In genomic region chr22:24760708-24761306, GRCh38 we compare ENCODE assay signal across 28 cellular contexts. TPM values are rescaled to one million over a fixed set of nuclear protein-coding genes. Genes with fewer than 3 reads are reported as not detected.
DNase-seq lines count a peak whose midpoint lies in the region; FAIRE-seq and TF ChIP-seq lines count a peak whose summit lies in the region.
"Had no signal": no experiment of that assay in that cellular context is flagged by ENCODE, and none has a peak within 500 bp of the region (broad histone marks: within the 10 kb centered on the region; RNA-seq: fewer than 3 reads in every experiment).

No MANE protein-coding gene starts in this region.

- TF ChIP-seq POLR2A in H1 (IDR thresholded peaks at IDR 0.05; ENCODE audit: control extremely low read depth in 1 of 2, low read depth in 2 of 2, low read length in 2 of 2) = no peak

- H2BK20ac ChIP-seq in H1 (ENCODE audit: low read length) = 0 out of 2 replicates have a peak overlapping the region, but pooled peaks have one; percentile 13

- no peaks in the 10 kb centered on the region for H3K4me1 ChIP-seq in HEK293 (ENCODE audit: control insufficient read depth, insufficient read depth, low read length)
- peaks cover 0 to 11% (median 5%) of the 10 kb centered on the region in 4 experiments; a peak in 6 of 7 replicates for H3K4me1 ChIP-seq in H1 (replicated peaks in 1 of 4; ENCODE audit: control insufficient read depth in 3 of 4, insufficient read depth in 4 of 4, low read length in 3 of 4)
- H3K4me1 ChIP-seq: Caco-2, SJSA1 had no signal

- H4K91ac ChIP-seq in H1 (replicated peaks; ENCODE audit: insufficient read length, low read length) = no peak overlapping the region

- no peak for TF ChIP-seq RAD21 in H1 (IDR thresholded peaks at IDR 0.05 in 1 of 2, conservative IDR thresholded peaks at IDR 0.05 in 1 of 2; ENCODE audit: low read depth in 2 of 2, low read length in 2 of 2)

- H3K9ac ChIP-seq in H1 (replicated peaks in 1 of 4; ENCODE audit: extremely low read depth in 1 of 4, low read depth in 3 of 4, low read length in 3 of 4) = no peak overlapping the region
- H3K9ac ChIP-seq: KMS-11 had no signal

- H3K9me3 ChIP-seq in HEK293 (ENCODE audit: control insufficient read depth, insufficient read depth, low read depth, low read length) (no peaks in the 10 kb centered on the region), H1 (ENCODE audit: insufficient read depth in 2 of 2, low read depth in 1 of 2, low read length in 1 of 2) (no peaks in the 10 kb centered on the region)
- H3K9me3 ChIP-seq: Caco-2, SJSA1 had no signal

- H2AFZ ChIP-seq in H1 (ENCODE audit: low read length) = no peak overlapping the region
- H2AFZ ChIP-seq: PC-9 had no signal

- H3K36me3 ChIP-seq in HEK293 (ENCODE audit: control insufficient read depth in 2 of 2, insufficient read depth in 1 of 2, low read length in 2 of 2) (no peaks in the 10 kb centered on the region), H1 (ENCODE audit: control insufficient read depth in 2 of 4, insufficient read depth in 4 of 4, low read length in 3 of 4) (no peaks in the 10 kb centered on the region)
- H3K36me3 ChIP-seq: SJSA1 had no signal

- H3K18ac ChIP-seq in H1 (ENCODE audit: extremely low read depth, low read length) = no peak overlapping the region

- H3K27ac ChIP-seq in HEK293 (ENCODE audit: extremely low read depth, low read depth, low read length) (no peak overlapping the region), H1 (ENCODE audit: low read depth, low read length) (no peak overlapping the region)
- H3K27ac ChIP-seq: KMS-11, PC-9, SJSA1 had no signal

- no peak overlapping the region for H3K23ac ChIP-seq in H1 (ENCODE audit: insufficient read length)

- TF ChIP-seq CTCF in HEK293 (tag by site-specific recombination; IDR thresholded peaks at IDR 0.05) (no peak), H1 (IDR thresholded peaks at IDR 0.05; ENCODE audit: control extremely low read depth in 1 of 3, insufficient read depth in 1 of 3, low read depth in 1 of 3, low read length in 3 of 3) (no peak), osteocyte (IDR thresholded peaks at IDR 0.05) (no peak), mesothelial cell of epicardium (IDR thresholded peaks at IDR 0.05; ENCODE audit: unreplicated experiment) (no peak)

- H3K79me2 ChIP-seq in H1 (ENCODE audit: control insufficient read depth in 1 of 2, insufficient read depth in 2 of 2, low read length in 2 of 2) = no peaks in the 10 kb centered on the region

- TF ChIP-seq EP300 in H1 (IDR thresholded peaks at IDR 0.05; ENCODE audit: borderline replicate concordance in 1 of 2, low read depth in 2 of 2, low read length in 2 of 2) = no peak

- no peak overlapping the region for H3K4me2 ChIP-seq in H1 (ENCODE audit: insufficient read depth in 1 of 2, low read depth in 2 of 2, low read length in 2 of 2)
- H3K4me2 ChIP-seq: KMS-11, PC-9 had no signal

- no peak overlapping the region for H4K8ac ChIP-seq in H1 (ENCODE audit: extremely low read depth, insufficient read depth, low read length)

- H3K4ac ChIP-seq in H1 (replicated peaks; ENCODE audit: insufficient read length, low read depth, low read length) = no peak overlapping the region

- no peak overlapping the region for H2BK5ac ChIP-seq in H1 (ENCODE audit: low read depth, low read length)

- CTCF ChIA-PET in HEK293 (lab: Yijun Ruan, JAX) (interaction anchor here (8.4 kb wide), 1 partner anchor 10 kb away, joined by 87 read pairs; no protein-coding TSS in a partner anchor), H1 (lab: Charles Lee; ENCODE audit: partially characterized antibody) (interaction anchor here (0.9 to 3.0 kb wide), 7 partner anchors 9 to 163 kb away, joined by 3 to 14 read pairs (median 5); no protein-coding TSS in a partner anchor)

- no peak for FAIRE-seq in H1 (lab: Jason Lieb, UNC)
- FAIRE-seq: GM19239 had no signal

- no peak overlapping the region for H4K5ac ChIP-seq in H1 (ENCODE audit: insufficient read length, low read depth, low read length)

- no peaks in the 10 kb centered on the region for H4K20me1 ChIP-seq in H1 (replicated peaks in 1 of 2; ENCODE audit: control insufficient read depth in 1 of 2, insufficient read depth in 2 of 2, low read length in 2 of 2)

- H3K36me3 Mint-ChIP-seq in osteocyte (ENCODE audit: unreplicated experiment) (no peaks in the 10 kb centered on the region), mesothelial cell of epicardium (no peaks in the 10 kb centered on the region)
- H3K36me3 Mint-ChIP-seq: CD4-positive, alpha-beta memory T cell; IgD-negative memory B cell had no signal

- peaks cover 16% of the 10 kb centered on the region for H3K27me3 Mint-ChIP-seq in osteocyte (ENCODE audit: unreplicated experiment)
- H3K27me3 Mint-ChIP-seq in mesothelial cell of epicardium (ENCODE audit: low read depth) = peaks cover 5% of the 10 kb centered on the region

- 86% methylated on average over 6 of the region's 7 CpGs; no CpG with 5 or more reads in 1 of the 2 experiments for WGBS in H1 (ENCODE audit: extremely low coverage in 1 of 2, insufficient coverage in 1 of 2, insufficient read length in 1 of 2, insufficient replicate concordance in 2 of 2, low coverage in 1 of 2, low lambda C conversion rate in 2 of 2, missing lambda C conversion rate in 1 of 2), 2 experiments

- H3K4me3 Mint-ChIP-seq in osteocyte (ENCODE audit: unreplicated experiment) = no peak overlapping the region
- no peak overlapping the region for H3K4me3 Mint-ChIP-seq in mesothelial cell of epicardium
- H3K4me3 Mint-ChIP-seq: CD4-positive, alpha-beta memory T cell; H9; IgD-negative memory B cell had no signal

- POLR2A ChIA-PET in HEK293 (lab: Yijun Ruan, JAX) = no interaction called here
- POLR2A ChIA-PET in H1 (lab: Charles Lee; ENCODE audit: partially characterized antibody) = interaction anchor here (0.9 kb wide), 1 partner anchor 121 kb away, joined by 3 read pairs; no protein-coding TSS in a partner anchor

- no peaks in the 10 kb centered on the region for H3K9me3 Mint-ChIP-seq in osteocyte (ENCODE audit: unreplicated experiment)
- no peaks in the 10 kb centered on the region for H3K9me3 Mint-ChIP-seq in mesothelial cell of epicardium
- H3K9me3 Mint-ChIP-seq: CD4-positive, alpha-beta memory T cell; H9; IgD-negative memory B cell had no signal

- H3K4me3 ChIP-seq in HEK293 (ENCODE audit: low read depth, low read length) (no peak overlapping the region), H1 (ENCODE audit: extremely low read depth in 1 of 4, insufficient read depth in 2 of 4, low read depth in 3 of 4, low read length in 4 of 4) (no peak overlapping the region)
- H3K4me3 ChIP-seq: PC-9, SJSA1 had no signal

- no peak overlapping the region for H2BK15ac ChIP-seq in H1 (ENCODE audit: low read length)

- no peaks in the 10 kb centered on the region for H3K23me2 ChIP-seq in H1 (ENCODE audit: low read depth, low read length)

- H3K4me1 Mint-ChIP-seq in osteocyte (ENCODE audit: unreplicated experiment) = no peaks in the 10 kb centered on the region
- no peaks in the 10 kb centered on the region for H3K4me1 Mint-ChIP-seq in mesothelial cell of epicardium
- H3K4me1 Mint-ChIP-seq: CD4-positive, alpha-beta memory T cell; IgD-negative memory B cell had no signal

- no peak overlapping the region for H2BK120ac ChIP-seq in H1 (replicated peaks; ENCODE audit: low read depth, low read length)

- H3K27ac Mint-ChIP-seq in osteocyte (ENCODE audit: unreplicated experiment) (no peak overlapping the region), mesothelial cell of epicardium (no peak overlapping the region)
- H3K27ac Mint-ChIP-seq: CD4-positive, alpha-beta memory T cell; H9; IgD-negative memory B cell had no signal

- no peaks in the 10 kb centered on the region for H3K27me3 ChIP-seq in H1 (replicated peaks in 1 of 4; ENCODE audit: control insufficient read depth in 3 of 4, extremely low read depth in 1 of 4, insufficient read depth in 3 of 4, low read length in 3 of 4)

- no peak overlapping the region for H3K14ac ChIP-seq in H1 (ENCODE audit: insufficient read length)

- in situ Hi-C loops in SK-MEL-5 (cut with HindIII; ENCODE audit: low pct_unique_long_range_greater_than_20kb, low sequenced_read_pairs) = no loop called here

- no peak overlapping the region for H2AK5ac ChIP-seq in H1 (ENCODE audit: low read depth, low read length)

- DNase-seq in SK-MEL-5 (ENCODE audit: low read depth, low spot score) = peak; percentile 67
- no peak for DNase-seq in H1 (ENCODE audit: low read depth in 1 of 2, low spot score in 2 of 2)
- DNase-seq in osteocyte (ENCODE audit: extremely low spot score, unreplicated experiment) = peak; percentile 53
- no peak for DNase-seq in mesothelial cell of epicardium (ENCODE audit: low spot score in 2 of 2, unreplicated experiment in 2 of 2)
- no peak for DNase-seq in stimulated activated CD4-positive, alpha-beta T cell treated with anti-CD3 and anti-CD28 coated beads, Interleukin-2, amount 100 ng/mL, for 48 hours
- no peak for DNase-seq in NCI-H82 (lab: John Stamatoyannopoulos, UW)
- DNase-seq: C1 segment of cervical spinal cord; Caco-2; CD4-positive, alpha-beta memory T cell; DMS79; GF-D8; H9; NCI-H1092; NCI-H146; NCI-H1930; NCI-H2107; NCI-H446; NCI-H524 treated with DMSO at 0.1 percent for 48 hours; PC-9; Right ventricle myocardium superior; RPMI8226; T-helper 1 cell had no signal

- H3K79me1 ChIP-seq in H1 (ENCODE audit: low read depth, low read length) = no peaks in the 10 kb centered on the region

- H2BK12ac ChIP-seq in H1 (ENCODE audit: low read depth, low read length) = no peak overlapping the region

- H3K56ac ChIP-seq in H1 (replicated peaks; ENCODE audit: insufficient read length, low read depth, low read length) = no peak overlapping the region

RNA-seq across cellular contexts. Expression of gene PIWIL3, which starts 13.7 kb away (rescaled TPM):
- not detected in 2 replicates for total RNA-seq in SK-MEL-5 (2014; rRNA removed; shearing (Covaris generic))
- not detected in 2 replicates for polyA plus RNA-seq in SK-MEL-5 (2015; cell fraction: cytosol; rRNA removed)
- not detected in 2 replicates for polyA plus RNA-seq in SK-MEL-5 (2015; cell fraction: nucleus; rRNA removed)
- 0.33 and 0.34 TPM in 2 replicates for total RNA-seq in H1 (2021; fragmentation: NEBNext Ultra II Directional; extraction: Animal tissue kit (Norgen Biotek cat#: 25700))
- polyA plus RNA-seq in H1 (2011; rRNA removed) = 0.03 and 0.09 TPM in 2 replicates
- 0.17 TPM for polyA plus RNA-seq in H1 (2011; cell fraction: cytosol; rRNA removed)
- 0.09 TPM for polyA plus RNA-seq in H1 (2011; cell fraction: nucleus; rRNA removed)
- 0.07 to 0.18 TPM (median 0.10 TPM) in 3 of 4 replicates, not detected in the other for polyA plus RNA-seq in H1 (2012, experiment 1 of 2)
- polyA plus RNA-seq in H1 (2012, experiment 2 of 2) = not detected
- 0.08 TPM for polyA plus RNA-seq in H1 (2013, experiment 1 of 2)
- polyA plus RNA-seq in H1 (2013, experiment 2 of 2) = 0.11 TPM
- polyA minus RNA-seq in H1 (2011; rRNA and poly(A)+ RNA removed) = 0.32 TPM in 1 of 2 replicates, not detected in the other
- not detected for polyA minus RNA-seq in H1 (2011; cell fraction: cytosol; rRNA and poly(A)+ RNA removed)
- polyA minus RNA-seq in H1 (2011; cell fraction: nucleus; rRNA and poly(A)+ RNA removed) = 0.20 TPM
- not detected in 2 replicates for total RNA-seq in osteocyte
- total RNA-seq in mesothelial cell of epicardium = not detected in 3 replicates
- total RNA-seq: A673; CD4-positive, alpha-beta memory T cell; PC-9; Right ventricle myocardium superior; SJSA1 had no signal
- polyA plus RNA-seq: CD4-positive, alpha-beta memory T cell; IgD-negative memory B cell had no signal

RNA-seq across cellular contexts. Expression of gene SGSM1, which starts 45.2 kb away (rescaled TPM):
- 0.03 TPM in 1 of 2 replicates, not detected in the other for total RNA-seq in SK-MEL-5 (2014; rRNA removed; shearing (Covaris generic))
- polyA plus RNA-seq in SK-MEL-5 (2015; cell fraction: cytosol; rRNA removed) = 0.01 TPM in 1 of 2 replicates, not detected in the other
- polyA plus RNA-seq in SK-MEL-5 (2015; cell fraction: nucleus; rRNA removed) = not detected in 2 replicates
- 5.2 and 5.4 TPM in 2 replicates for total RNA-seq in H1 (2021; fragmentation: NEBNext Ultra II Directional; extraction: Animal tissue kit (Norgen Biotek cat#: 25700))
- 2.8 and 4.6 TPM in 2 replicates for polyA plus RNA-seq in H1 (2011; rRNA removed)
- 3.4 TPM for polyA plus RNA-seq in H1 (2011; cell fraction: cytosol; rRNA removed)
- 9.2 TPM for polyA plus RNA-seq in H1 (2011; cell fraction: nucleus; rRNA removed)
- polyA plus RNA-seq in H1 (2012, experiment 1 of 2) = 3.1 to 3.7 TPM (median 3.3 TPM) in 4 replicates
- 5.7 TPM for polyA plus RNA-seq in H1 (2012, experiment 2 of 2)
- 2.5 TPM for polyA plus RNA-seq in H1 (2013, experiment 1 of 2)
- polyA plus RNA-seq in H1 (2013, experiment 2 of 2) = 2.6 TPM
- 9.8 and 10.5 TPM in 2 replicates for polyA minus RNA-seq in H1 (2011; rRNA and poly(A)+ RNA removed)
- 4.8 TPM for polyA minus RNA-seq in H1 (2011; cell fraction: cytosol; rRNA and poly(A)+ RNA removed)
- polyA minus RNA-seq in H1 (2011; cell fraction: nucleus; rRNA and poly(A)+ RNA removed) = 9.7 TPM
- total RNA-seq in osteocyte (not detected in 2 replicates), mesothelial cell of epicardium (1.1 to 1.7 TPM (median 1.2 TPM) in 3 replicates)
- total RNA-seq: A673, SJSA1 had no signal

Comparison
In these comparisons a context has a peak if more than half of its experiments do, and no peak if none do; other contexts are left out.
1. DNase-seq: peak in SK-MEL-5 (single experiment) and osteocyte (single experiment); none in H1 (0 of 2), mesothelial cell of epicardium (0 of 2), stimulated activated CD4-positive, alpha-beta T cell treated with anti-CD3 and anti-CD28 coated beads, Interleukin-2, amount 100 ng/mL, for 48 hours (0 of 2) and NCI-H82 (single experiment).